16 cellular contexts compared by ENCODE assay signal in the genomic region with DNA sequence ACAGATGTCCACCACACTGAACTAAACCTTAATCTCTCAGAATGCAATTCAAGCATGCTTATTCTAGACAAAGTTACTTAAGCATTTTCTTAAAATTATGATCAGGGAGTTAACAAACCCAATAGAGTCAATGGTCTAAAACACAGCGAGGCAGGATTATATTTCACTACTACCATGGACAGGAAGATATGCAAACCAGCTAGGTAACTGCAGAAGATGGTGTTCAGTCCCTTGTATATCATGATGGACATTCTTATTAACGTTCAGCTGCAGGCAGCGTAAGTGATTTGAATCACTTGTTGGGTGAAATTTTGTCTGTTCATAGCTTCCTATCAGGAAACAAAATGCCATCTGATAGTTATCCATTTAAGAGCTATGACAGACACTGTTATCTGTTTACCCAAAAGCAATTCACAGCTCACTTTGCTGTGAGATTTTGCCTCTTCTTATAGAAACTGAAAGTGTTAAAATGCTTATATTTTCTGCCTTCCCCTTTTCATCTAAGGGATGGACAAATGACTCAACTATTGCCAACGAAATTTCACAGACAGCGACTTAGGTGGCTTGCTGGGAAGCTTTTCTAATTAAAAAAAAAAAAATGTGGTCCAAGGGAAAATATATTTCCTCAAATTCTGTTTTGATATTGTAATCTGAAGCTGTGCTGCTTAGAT.
A peak's percentile ranks its signal among the peaks of the same experiment; 100 is the strongest.
DNase-seq lines count a peak whose midpoint lies in the region; ATAC-seq, FAIRE-seq and TF ChIP-seq lines count a peak whose summit lies in the region.
"Had no signal": no experiment of that assay in that cellular context is flagged by ENCODE, and none has a peak within 500 bp of the region (broad histone marks: within the 10 kb centered on the region; RNA-seq: fewer than 3 reads in every experiment).

No MANE protein-coding gene starts in this region.

- POLR2A ChIA-PET in Caco-2 (lab: Charles Lee) = no interaction called here

- no peak overlapping the region for H3K4me3 Mint-ChIP-seq in Caco-2 (ENCODE audit: unreplicated experiment)

- no peaks in the 10 kb centered on the region for H3K36me3 ChIP-seq in Caco-2 (ENCODE audit: control insufficient read depth, insufficient read depth, low read length)
- H3K36me3 ChIP-seq: heart left ventricle, vagina had no signal

- no peaks in the 10 kb centered on the region for H3K4me1 Mint-ChIP-seq in Caco-2 (ENCODE audit: low read depth, unreplicated experiment)

- BruUV-seq in Caco-2 (replicated peaks; lab: Mats Ljungman, UMichigan) = no TSS peak

- H3K36me3 Mint-ChIP-seq in Caco-2 (ENCODE audit: insufficient read depth, unreplicated experiment) = no peaks in the 10 kb centered on the region

- no peak overlapping the region for H3K4me3 ChIP-seq in Caco-2 (ENCODE audit: low read depth, low read length)
- H3K4me3 ChIP-seq: heart left ventricle, vagina had no signal

- intact Hi-C loops in Caco-2 (cut with micrococcal nuclease; ENCODE audit: unreplicated experiment) = no loop called here

- H3K9me3 ChIP-seq in Caco-2 = no peaks in the 10 kb centered on the region
- H3K9me3 ChIP-seq: vagina had no signal

- no peak for TF ChIP-seq POLR2A in GM12892 (IDR thresholded peaks at IDR 0.05; ENCODE audit: low read depth, low read length)

- H3K27me3 Mint-ChIP-seq in Caco-2 (ENCODE audit: insufficient read depth, unreplicated experiment) = no peaks in the 10 kb centered on the region

- H3K9me3 Mint-ChIP-seq in Caco-2 (ENCODE audit: unreplicated experiment) = no peaks in the 10 kb centered on the region

- H3K27ac Mint-ChIP-seq in Caco-2 (ENCODE audit: unreplicated experiment) = no peak overlapping the region

- CTCF ChIA-PET in Caco-2 (lab: Charles Lee) = no interaction called here

- FAIRE-seq in GM12892 (lab: Jason Lieb, UNC) = peak; percentile 38

- TF ChIP-seq CTCF in Caco-2 (IDR thresholded peaks at IDR 0.05; ENCODE audit: insufficient read depth in 1 of 2, low read depth in 1 of 2, low read length in 1 of 2, severe bottlenecking in 1 of 2, unreplicated experiment in 1 of 2) = no peak

- peak; percentile 75 for ATAC-seq in GM19455 (IDR thresholded peaks at IDR 0.05; ENCODE audit: unreplicated experiment)
- peak; percentile 91 for ATAC-seq in HG02938 (IDR thresholded peaks at IDR 0.05; ENCODE audit: unreplicated experiment)
- peak; percentile 97 for ATAC-seq in HG03575 (IDR thresholded peaks at IDR 0.05; ENCODE audit: extremely low read depth, insufficient number of reproducible peaks, low FRiP score, unreplicated experiment)
- ATAC-seq: heart left ventricle, Right ventricle myocardium inferior had no signal

- H3K4me1 ChIP-seq in Caco-2 = no peaks in the 10 kb centered on the region
- H3K4me1 ChIP-seq: vagina had no signal

- DNase-seq in GM12892 (ENCODE audit: insufficient read length) = no peak
- no peak for DNase-seq in NCI-H345 (lab: John Stamatoyannopoulos, UW)
- no peak for DNase-seq in Caco-2
- DNase-seq in NCI-H2227 (lab: John Stamatoyannopoulos, UW; ENCODE audit: unreplicated experiment) = no peak
- DNase-seq in anterior cingulate cortex (lab: John Stamatoyannopoulos, UW) = no peak
- DNase-seq: activated CD4-positive, alpha-beta T cell treated with anti-CD3 and anti-CD28 coated beads, Interleukin-2, amount 50 U/mL, for 1 hour; effector CD8-positive, alpha-beta T cell; GDM1; heart left ventricle; mesenchymal stem cell; NCI-H187 had no signal

- no peaks in the 10 kb centered on the region for H3K27me3 ChIP-seq in Caco-2 (replicated peaks; ENCODE audit: control insufficient read depth, insufficient read depth, low read length)
- H3K27me3 ChIP-seq: heart left ventricle, vagina had no signal
